In genomic region chr16:56195151-56195550, GRCh38 we compare ENCODE assay signal across 10 cellular contexts. TPM values are rescaled to one million over a fixed set of nuclear protein-coding genes. Genes with fewer than 3 reads are reported as not detected.
DNase-seq lines count a peak whose midpoint lies in the region; ATAC-seq and TF ChIP-seq lines count a peak whose summit lies in the region.
"Had no signal": no experiment of that assay in that cellular context is flagged by ENCODE, and none has a peak within 500 bp of the region (broad histone marks: within the 10 kb centered on the region; RNA-seq: fewer than 3 reads in every experiment).

No MANE protein-coding gene starts in this region.

- H3K27me3 ChIP-seq in PC-9 (ENCODE audit: insufficient read depth, low read depth) = 0 out of 2 replicates have a peak, but pooled peaks cover 5% of the 10 kb centered on the region

- no peak for ATAC-seq in HG02763 (IDR thresholded peaks at IDR 0.05; ENCODE audit: unreplicated experiment)

- no TSS peak for BruUV-seq in PC-9 (replicated peaks; lab: Mats Ljungman, UMichigan)

- POLR2A ChIA-PET in PC-9 (lab: Charles Lee; ENCODE audit: unreplicated experiment) = no interaction called here

- H3K4me1 ChIP-seq in PC-9 (replicated peaks; ENCODE audit: insufficient read depth) = peaks cover 19% of the 10 kb centered on the region

- CTCF ChIA-PET in PC-9 (lab: Charles Lee) = no interaction called here

- peak; percentile 88 for DNase-seq in DMS153 (lab: John Stamatoyannopoulos, UW)
- DNase-seq in NCI-H1105 treated with DMSO at 0.1 percent for 48 hours (lab: John Stamatoyannopoulos, UW) = peak; percentile 89
- peak; percentile 15 to 57 for DNase-seq in PC-9
- DNase-seq in midbrain (lab: John Stamatoyannopoulos, UW) = peak; percentile 70
- DNase-seq in NCI-H510A (lab: John Stamatoyannopoulos, UW) = no peak
- no peak for DNase-seq in kidney glomerular epithelial cell (lab: John Stamatoyannopoulos, UW)
- no peak for DNase-seq in 8988T
- DNase-seq: IMR-90, trophoblast cell had no signal

- H3K9me2 ChIP-seq in PC-9 (ENCODE audit: insufficient read depth) = no peaks in the 10 kb centered on the region

- peaks cover 6% of the 10 kb centered on the region; the same call in 1 of the 2 replicates for H3K79me2 ChIP-seq in PC-9 (ENCODE audit: low read depth)

- no peak overlapping the region for H2AFZ ChIP-seq in PC-9

- no peak overlapping the region for H3K4me2 ChIP-seq in PC-9

- no peaks in the 10 kb centered on the region for H4K20me1 ChIP-seq in PC-9 (ENCODE audit: insufficient read depth)

- intact Hi-C loops in PC-9 (cut with micrococcal nuclease; ENCODE audit: unreplicated experiment) = loop anchor here (5.0 kb wide), 1 partner anchor 107 kb away; no protein-coding TSS in a partner anchor

- no peaks in the 10 kb centered on the region for H3K9me3 ChIP-seq in PC-9 (ENCODE audit: insufficient read depth, low read depth)

- TF ChIP-seq CTCF in PC-9 (conservative IDR thresholded peaks at IDR 0.05) = no peak

- no peaks in the 10 kb centered on the region for H3K36me3 ChIP-seq in PC-9 (ENCODE audit: low read depth)

- H3K27ac ChIP-seq in PC-9 = no peak overlapping the region

- H3K4me3 ChIP-seq in PC-9 = no peak overlapping the region

- H3F3A ChIP-seq in PC-9 (ENCODE audit: insufficient read depth, low read depth) = peaks cover 11% of the 10 kb centered on the region; the same call in 1 of the 2 replicates

RNA-seq across cellular contexts. Expression of gene GNAO1, which starts 3.9 kb away (rescaled TPM):
- total RNA-seq in PC-9 (2021) = 2.8 and 3.9 TPM in 2 replicates

Comparison
In these comparisons a context has a peak if more than half of its experiments do, and no peak if none do; other contexts are left out.
1. DNase-seq: peak in DMS153 (single experiment), NCI-H1105 treated with DMSO at 0.1 percent for 48 hours (single experiment), PC-9 (2 of 2) and midbrain (single experiment); none in NCI-H510A (single experiment), kidney glomerular epithelial cell (single experiment) and 8988T (single experiment).